27 cellular contexts compared by ENCODE assay signal in genomic region chr19:40053491-40053890, GRCh38. TPM values are rescaled to one million over a fixed set of nuclear protein-coding genes. Genes with fewer than 3 reads are reported as not detected.
DNase-seq lines count a peak whose midpoint lies in the region; ATAC-seq, FAIRE-seq and TF ChIP-seq lines count a peak whose summit lies in the region.
"Had no signal": no experiment of that assay in that cellular context is flagged by ENCODE, and none has a peak within 500 bp of the region (broad histone marks: within the 10 kb centered on the region; RNA-seq: fewer than 3 reads in every experiment).

No MANE protein-coding gene starts in this region.

- no peak for DNase-seq in activated CD4-positive, alpha-beta T cell treated with anti-CD3 and anti-CD28 coated beads for 36 hours
- DNase-seq in activated CD4-positive, alpha-beta T cell treated with anti-CD3 and anti-CD28 coated beads for 48 hours: no peak
- no peak for DNase-seq in CD8-positive, alpha-beta memory T cell
- DNase-seq in activated naive CD8-positive, alpha-beta T cell treated with anti-CD3 and anti-CD28 coated beads for 36 hours: no peak
- DNase-seq in natural killer cell treated with Interleukin-12 subunit alpha and Interleukin-12 subunit beta and Interleukin-15 and Interleukin-18, amount 100 ng/mL, for 72 hours (ENCODE audit: low spot score): no peak
- no peak for DNase-seq in frontal cortex (ENCODE audit: low spot score in 2 of 2)
- DNase-seq in MCF 10A (ENCODE audit: unreplicated experiment): no peak
- DNase-seq in posterior cingulate gyrus: no peak
- DNase-seq: 8988T; activated CD8-positive, alpha-beta memory T cell treated with anti-CD3 and anti-CD28 coated beads for 24 hours; dermis blood vessel endothelial cell; DMS153; GOT3; hypothalamus; mesenchymal stem cell; NCI-H1105 treated with DMSO at 0.1 percent for 48 hours; NCI-H1930; NCI-H526 treated with DMSO at 0.1 percent for 48 hours; pancreas; spleen had no signal

- H3K4me3 Mint-ChIP-seq in activated CD4-positive, alpha-beta T cell treated with anti-CD3 and anti-CD28 coated beads for 36 hours: peak overlapping the region; percentile 4
- peak overlapping the region in 6 of 7 donors; percentile 4 to 100 (median 64) for H3K4me3 Mint-ChIP-seq in CD8-positive, alpha-beta memory T cell
- peak overlapping the region; percentile 23 for H3K4me3 Mint-ChIP-seq in activated naive CD8-positive, alpha-beta T cell treated with anti-CD3 and anti-CD28 coated beads for 36 hours
- H3K4me3 Mint-ChIP-seq in natural killer cell treated with Interleukin-12 subunit alpha and Interleukin-12 subunit beta and Interleukin-15 and Interleukin-18, amount 100 ng/mL, for 72 hours: peak overlapping the region; percentile 22
- no peak overlapping the region for H3K4me3 Mint-ChIP-seq in MCF 10A (ENCODE audit: unreplicated experiment)
- H3K4me3 Mint-ChIP-seq: central memory CD8-positive, alpha-beta T cell had no signal

- H3K4me1 Mint-ChIP-seq in activated CD4-positive, alpha-beta T cell treated with anti-CD3 and anti-CD28 coated beads for 36 hours: peaks cover 38% of the 10 kb centered on the region
- peaks cover 55 to 71% (median 67%) of the 10 kb centered on the region in 3 donors for H3K4me1 Mint-ChIP-seq in CD8-positive, alpha-beta memory T cell
- H3K4me1 Mint-ChIP-seq in activated naive CD8-positive, alpha-beta T cell treated with anti-CD3 and anti-CD28 coated beads for 36 hours: peaks cover 39% of the 10 kb centered on the region
- H3K4me1 Mint-ChIP-seq in natural killer cell treated with Interleukin-12 subunit alpha and Interleukin-12 subunit beta and Interleukin-15 and Interleukin-18, amount 100 ng/mL, for 72 hours (ENCODE audit: low read depth in 2 of 2): peaks cover 39 to 44% of the 10 kb centered on the region in 2 donors
- H3K4me1 Mint-ChIP-seq in MCF 10A (ENCODE audit: insufficient read depth, unreplicated experiment): peaks cover 5% of the 10 kb centered on the region

- no peak overlapping the region for H3K27ac ChIP-seq in CD8-positive, alpha-beta memory T cell (ENCODE audit: low read depth, low read length)
- H3K27ac ChIP-seq: pancreas, spleen, tibial nerve had no signal

- no peak overlapping the region for H3K4me3 ChIP-seq in CD8-positive, alpha-beta memory T cell (ENCODE audit: low read length)
- H3K4me3 ChIP-seq: pancreas, spleen, tibial nerve had no signal

- no peaks in the 10 kb centered on the region for H3K9me3 ChIP-seq in CD8-positive, alpha-beta memory T cell (ENCODE audit: low read length)
- H3K9me3 ChIP-seq: pancreas had no signal

- H3K27ac Mint-ChIP-seq in activated CD4-positive, alpha-beta T cell treated with anti-CD3 and anti-CD28 coated beads for 36 hours: no peak overlapping the region
- peak overlapping the region in 1 of 8 donors; percentile 58 for H3K27ac Mint-ChIP-seq in CD8-positive, alpha-beta memory T cell
- H3K27ac Mint-ChIP-seq in activated naive CD8-positive, alpha-beta T cell treated with anti-CD3 and anti-CD28 coated beads for 36 hours: no peak overlapping the region
- H3K27ac Mint-ChIP-seq in natural killer cell treated with Interleukin-12 subunit alpha and Interleukin-12 subunit beta and Interleukin-15 and Interleukin-18, amount 100 ng/mL, for 72 hours: no peak overlapping the region
- no peak overlapping the region for H3K27ac Mint-ChIP-seq in MCF 10A (ENCODE audit: low read depth, unreplicated experiment)

- TF ChIP-seq CTCF in MCF 10A (IDR thresholded peaks at IDR 0.05; ENCODE audit: unreplicated experiment): no peak

- POLR2A ChIA-PET in activated CD4-positive, alpha-beta T cell treated with anti-CD3 and anti-CD28 coated beads for 36 hours (lab: Charles Lee): no interaction called here
- POLR2A ChIA-PET in CD8-positive, alpha-beta memory T cell (lab: Charles Lee): no interaction called here
- POLR2A ChIA-PET in MCF 10A (lab: Yijun Ruan, JAX): no interaction called here

- peaks cover 7% of the 10 kb centered on the region for H3K36me3 ChIP-seq in CD8-positive, alpha-beta memory T cell (ENCODE audit: insufficient read depth, low read length)

- CTCF ChIA-PET in activated CD4-positive, alpha-beta T cell treated with anti-CD3 and anti-CD28 coated beads for 36 hours (lab: Charles Lee): interaction anchor here (0.9 kb wide), 1 partner anchor 57 kb away, joined by 3 read pairs; no protein-coding TSS in a partner anchor
- CTCF ChIA-PET in CD8-positive, alpha-beta memory T cell (lab: Charles Lee): no interaction called here
- CTCF ChIA-PET in MCF 10A (lab: Yijun Ruan, JAX): no interaction called here

- intact Hi-C loops in activated CD4-positive, alpha-beta T cell treated with anti-CD3 and anti-CD28 coated beads for 36 hours (cut with DNase I, micrococcal nuclease): no loop called here
- intact Hi-C loops in MCF 10A (cut with micrococcal nuclease) (no loop called here), posterior cingulate gyrus (cut with DNase I) (no loop called here)

- ATAC-seq in activated CD4-positive, alpha-beta T cell treated with anti-CD3 and anti-CD28 coated beads for 36 hours: no peak
- ATAC-seq in natural killer cell treated with Interleukin-12 subunit alpha and Interleukin-12 subunit beta and Interleukin-15 and Interleukin-18, amount 100 ng/mL, for 72 hours: no peak
- ATAC-seq: left lobe of liver, pancreas, right cardiac atrium had no signal

- no TSS peak for BruUV-seq in MCF 10A (replicated peaks; lab: Mats Ljungman, UMichigan)

- H3K9me3 Mint-ChIP-seq in activated CD4-positive, alpha-beta T cell treated with anti-CD3 and anti-CD28 coated beads for 36 hours (ENCODE audit: low read depth): peaks cover 3% of the 10 kb centered on the region
- peaks cover 0 to 2% (median 0%) of the 10 kb centered on the region in 5 donors for H3K9me3 Mint-ChIP-seq in CD8-positive, alpha-beta memory T cell
- peaks cover 21% of the 10 kb centered on the region for H3K9me3 Mint-ChIP-seq in activated naive CD8-positive, alpha-beta T cell treated with anti-CD3 and anti-CD28 coated beads for 36 hours
- H3K9me3 Mint-ChIP-seq in natural killer cell treated with Interleukin-12 subunit alpha and Interleukin-12 subunit beta and Interleukin-15 and Interleukin-18, amount 100 ng/mL, for 72 hours: no peaks in the 10 kb centered on the region
- H3K9me3 Mint-ChIP-seq in MCF 10A (ENCODE audit: unreplicated experiment): peaks cover 28% of the 10 kb centered on the region
- H3K9me3 Mint-ChIP-seq: central memory CD8-positive, alpha-beta T cell had no signal

- FAIRE-seq in frontal cortex (lab: Jason Lieb, UNC): no peak
- FAIRE-seq: endothelial cell of umbilical vein, pancreas, RCC 7860, TTC549 had no signal

- H3K36me3 Mint-ChIP-seq in activated CD4-positive, alpha-beta T cell treated with anti-CD3 and anti-CD28 coated beads for 36 hours (ENCODE audit: low read depth): peaks cover 42% of the 10 kb centered on the region
- peaks cover 15 to 33% (median 20%) of the 10 kb centered on the region in 3 donors for H3K36me3 Mint-ChIP-seq in CD8-positive, alpha-beta memory T cell
- H3K36me3 Mint-ChIP-seq in activated naive CD8-positive, alpha-beta T cell treated with anti-CD3 and anti-CD28 coated beads for 36 hours: peaks cover 52% of the 10 kb centered on the region
- peaks cover 9% of the 10 kb centered on the region for H3K36me3 Mint-ChIP-seq in natural killer cell treated with Interleukin-12 subunit alpha and Interleukin-12 subunit beta and Interleukin-15 and Interleukin-18, amount 100 ng/mL, for 72 hours
- H3K36me3 Mint-ChIP-seq in MCF 10A (ENCODE audit: insufficient read depth, unreplicated experiment): peaks cover 27% of the 10 kb centered on the region

- peaks cover 16% of the 10 kb centered on the region for H3K4me1 ChIP-seq in CD8-positive, alpha-beta memory T cell (ENCODE audit: insufficient read depth, low read length)

- no peaks in the 10 kb centered on the region for H3K27me3 Mint-ChIP-seq in activated CD4-positive, alpha-beta T cell treated with anti-CD3 and anti-CD28 coated beads for 36 hours
- no peaks in the 10 kb centered on the region for H3K27me3 Mint-ChIP-seq in CD8-positive, alpha-beta memory T cell
- no peaks in the 10 kb centered on the region for H3K27me3 Mint-ChIP-seq in activated naive CD8-positive, alpha-beta T cell treated with anti-CD3 and anti-CD28 coated beads for 36 hours
- peaks cover 0 to under 1% of the 10 kb centered on the region in 2 donors for H3K27me3 Mint-ChIP-seq in natural killer cell treated with Interleukin-12 subunit alpha and Interleukin-12 subunit beta and Interleukin-15 and Interleukin-18, amount 100 ng/mL, for 72 hours
- H3K27me3 Mint-ChIP-seq in MCF 10A (ENCODE audit: insufficient read depth, unreplicated experiment): no peaks in the 10 kb centered on the region
- H3K27me3 Mint-ChIP-seq: central memory CD8-positive, alpha-beta T cell had no signal

- no peaks in the 10 kb centered on the region for H3K27me3 ChIP-seq in CD8-positive, alpha-beta memory T cell (ENCODE audit: insufficient read depth, low read length, poor library complexity, severe bottlenecking)
- H3K27me3 ChIP-seq: pancreas, spleen, tibial nerve had no signal

RNA-seq across cellular contexts. Expression of gene ZNF780B, which starts 2.5 kb away (rescaled TPM):
- 10 to 100 TPM; 17.4 to 18.8 TPM for total RNA-seq in activated CD4-positive, alpha-beta T cell treated with anti-CD3 and anti-CD28 coated beads for 36 hours
- 10 to 100 TPM; 16.8 to 21.3 TPM for total RNA-seq in CD8-positive, alpha-beta memory T cell
- 12.0 TPM for polyA plus RNA-seq in CD8-positive, alpha-beta memory T cell
- total RNA-seq in activated naive CD8-positive, alpha-beta T cell treated with anti-CD3 and anti-CD28 coated beads for 36 hours: 10 to 100 TPM; 16.1 to 18.6 TPM
- 10 to 100 TPM; 30.7 to 35.2 TPM for total RNA-seq in natural killer cell treated with Interleukin-12 subunit alpha and Interleukin-12 subunit beta and Interleukin-15 and Interleukin-18, amount 100 ng/mL, for 72 hours
- total RNA-seq in frontal cortex (35.5 TPM), MCF 10A (2022) (10.2 and 12.8 TPM in 2 replicates)

RNA-seq across cellular contexts. Expression of gene ZNF780A, which starts 37.3 kb away (rescaled TPM):
- 10 to 100 TPM; 19.2 to 19.4 TPM for total RNA-seq in activated CD4-positive, alpha-beta T cell treated with anti-CD3 and anti-CD28 coated beads for 36 hours
- total RNA-seq in CD8-positive, alpha-beta memory T cell: 10 to 100 TPM; 18.9 to 19.5 TPM
- 23.2 TPM for polyA plus RNA-seq in CD8-positive, alpha-beta memory T cell
- 10 to 100 TPM; 12.7 to 16.7 TPM for total RNA-seq in activated naive CD8-positive, alpha-beta T cell treated with anti-CD3 and anti-CD28 coated beads for 36 hours
- total RNA-seq in natural killer cell treated with Interleukin-12 subunit alpha and Interleukin-12 subunit beta and Interleukin-15 and Interleukin-18, amount 100 ng/mL, for 72 hours: 10 to 100 TPM; 24.2 to 26.3 TPM
- total RNA-seq in frontal cortex (29.8 TPM), MCF 10A (2022) (9.7 and 14.0 TPM in 2 replicates)

RNA-seq across cellular contexts. Expression of gene ZNF546, which starts 56.6 kb away (rescaled TPM):
- 1 to 10 TPM; 6.3 to 6.9 TPM for total RNA-seq in activated CD4-positive, alpha-beta T cell treated with anti-CD3 and anti-CD28 coated beads for 36 hours
- 1 to 10 TPM; 4.8 to 5.0 TPM for total RNA-seq in CD8-positive, alpha-beta memory T cell
- polyA plus RNA-seq in CD8-positive, alpha-beta memory T cell: 6.6 TPM
- total RNA-seq in activated naive CD8-positive, alpha-beta T cell treated with anti-CD3 and anti-CD28 coated beads for 36 hours: 1 to 10 TPM; 3.7 to 3.8 TPM
- total RNA-seq in natural killer cell treated with Interleukin-12 subunit alpha and Interleukin-12 subunit beta and Interleukin-15 and Interleukin-18, amount 100 ng/mL, for 72 hours: 1 to 10 TPM; 3.7 to 7.4 TPM
- total RNA-seq in frontal cortex (15.9 TPM), MCF 10A (2022) (5.2 and 6.3 TPM in 2 replicates)
